ENCODE assay signal across 1 cellular context in genomic region chr17:21275579-21276339, GRCh38.
TF ChIP-seq lines count a peak whose summit lies in the region.

No MANE protein-coding gene starts in this region.

TF ChIP-seq in HEK293, 187 proteins besides CTCF, POLR2A, EP300 and RAD21 (continued from another document and continues in another):
- TF ChIP-seq, protein P1, sequence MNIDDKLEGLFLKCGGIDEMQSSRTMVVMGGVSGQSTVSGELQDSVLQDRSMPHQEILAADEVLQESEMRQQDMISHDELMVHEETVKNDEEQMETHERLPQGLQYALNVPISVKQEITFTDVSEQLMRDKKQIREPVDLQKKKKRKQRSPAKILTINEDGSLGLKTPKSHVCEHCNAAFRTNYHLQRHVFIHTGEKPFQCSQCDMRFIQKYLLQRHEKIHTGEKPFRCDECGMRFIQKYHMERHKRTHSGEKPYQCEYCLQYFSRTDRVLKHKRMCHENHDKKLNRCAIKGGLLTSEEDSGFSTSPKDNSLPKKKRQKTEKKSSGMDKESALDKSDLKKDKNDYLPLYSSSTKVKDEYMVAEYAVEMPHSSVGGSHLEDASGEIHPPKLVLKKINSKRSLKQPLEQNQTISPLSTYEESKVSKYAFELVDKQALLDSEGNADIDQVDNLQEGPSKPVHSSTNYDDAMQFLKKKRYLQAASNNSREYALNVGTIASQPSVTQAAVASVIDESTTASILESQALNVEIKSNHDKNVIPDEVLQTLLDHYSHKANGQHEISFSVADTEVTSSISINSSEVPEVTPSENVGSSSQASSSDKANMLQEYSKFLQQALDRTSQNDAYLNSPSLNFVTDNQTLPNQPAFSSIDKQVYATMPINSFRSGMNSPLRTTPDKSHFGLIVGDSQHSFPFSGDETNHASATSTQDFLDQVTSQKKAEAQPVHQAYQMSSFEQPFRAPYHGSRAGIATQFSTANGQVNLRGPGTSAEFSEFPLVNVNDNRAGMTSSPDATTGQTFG (tag by site-specific recombination; IDR thresholded peaks at IDR 0.05; ENCODE audit: borderline replicate concordance): no peak
- TF ChIP-seq ZNF501 (tag by site-specific recombination; IDR thresholded peaks at IDR 0.05) (peak; percentile 86), ZNF549 (tag by site-specific recombination; IDR thresholded peaks at IDR 0.05) (no peak), ZNF404 (tag by site-specific recombination; IDR thresholded peaks at IDR 0.05) (no peak), KLF1 (tag by site-specific recombination; IDR thresholded peaks at IDR 0.05) (peak; percentile 93), ZNF514 (tag by site-specific recombination; IDR thresholded peaks at IDR 0.05) (no peak), ZFP37 (tag by site-specific recombination; IDR thresholded peaks at IDR 0.05) (no peak), WT1 (tag by site-specific recombination; IDR thresholded peaks at IDR 0.05) (no peak), ZNF707 (tag by site-specific recombination; IDR thresholded peaks at IDR 0.05) (peak; percentile 94), ZNF76 (tag by site-specific recombination; IDR thresholded peaks at IDR 0.05; ENCODE audit: borderline replicate concordance, low read depth) (no peak), ZNF132 (tag by site-specific recombination; IDR thresholded peaks at IDR 0.05; ENCODE audit: borderline replicate concordance) (no peak), GFI1B (tag by site-specific recombination; IDR thresholded peaks at IDR 0.05) (no peak), ZNF423 (tag by site-specific recombination; IDR thresholded peaks at IDR 0.05) (no peak), ZNF324 (tag by site-specific recombination; IDR thresholded peaks at IDR 0.05) (no peak), ZNF701 (tag by site-specific recombination; IDR thresholded peaks at IDR 0.05) (no peak), PRDM10 (tag by site-specific recombination; IDR thresholded peaks at IDR 0.05) (no peak), MEIS1 (CRISPR knock-in tag; IDR thresholded peaks at IDR 0.05; ENCODE audit: borderline replicate concordance) (no peak), ZNF843 (tag by site-specific recombination; IDR thresholded peaks at IDR 0.05) (no peak; the same call in 1 of the 2 replicates), ZNF768 (tag by site-specific recombination; IDR thresholded peaks at IDR 0.05) (no peak), ZSCAN4 (tag by site-specific recombination; IDR thresholded peaks at IDR 0.05) (no peak), ZNF677 (tag by site-specific recombination; IDR thresholded peaks at IDR 0.05) (no peak), EGR2 (tag by site-specific recombination; IDR thresholded peaks at IDR 0.05; ENCODE audit: low read depth) (peak; percentile 39; the same call in 1 of the 2 replicates), KLF7 (tag by site-specific recombination; IDR thresholded peaks at IDR 0.05; ENCODE audit: borderline replicate concordance) (peak; percentile 32; the same call in 1 of the 2 replicates)
- TF ChIP-seq, protein P2, sequence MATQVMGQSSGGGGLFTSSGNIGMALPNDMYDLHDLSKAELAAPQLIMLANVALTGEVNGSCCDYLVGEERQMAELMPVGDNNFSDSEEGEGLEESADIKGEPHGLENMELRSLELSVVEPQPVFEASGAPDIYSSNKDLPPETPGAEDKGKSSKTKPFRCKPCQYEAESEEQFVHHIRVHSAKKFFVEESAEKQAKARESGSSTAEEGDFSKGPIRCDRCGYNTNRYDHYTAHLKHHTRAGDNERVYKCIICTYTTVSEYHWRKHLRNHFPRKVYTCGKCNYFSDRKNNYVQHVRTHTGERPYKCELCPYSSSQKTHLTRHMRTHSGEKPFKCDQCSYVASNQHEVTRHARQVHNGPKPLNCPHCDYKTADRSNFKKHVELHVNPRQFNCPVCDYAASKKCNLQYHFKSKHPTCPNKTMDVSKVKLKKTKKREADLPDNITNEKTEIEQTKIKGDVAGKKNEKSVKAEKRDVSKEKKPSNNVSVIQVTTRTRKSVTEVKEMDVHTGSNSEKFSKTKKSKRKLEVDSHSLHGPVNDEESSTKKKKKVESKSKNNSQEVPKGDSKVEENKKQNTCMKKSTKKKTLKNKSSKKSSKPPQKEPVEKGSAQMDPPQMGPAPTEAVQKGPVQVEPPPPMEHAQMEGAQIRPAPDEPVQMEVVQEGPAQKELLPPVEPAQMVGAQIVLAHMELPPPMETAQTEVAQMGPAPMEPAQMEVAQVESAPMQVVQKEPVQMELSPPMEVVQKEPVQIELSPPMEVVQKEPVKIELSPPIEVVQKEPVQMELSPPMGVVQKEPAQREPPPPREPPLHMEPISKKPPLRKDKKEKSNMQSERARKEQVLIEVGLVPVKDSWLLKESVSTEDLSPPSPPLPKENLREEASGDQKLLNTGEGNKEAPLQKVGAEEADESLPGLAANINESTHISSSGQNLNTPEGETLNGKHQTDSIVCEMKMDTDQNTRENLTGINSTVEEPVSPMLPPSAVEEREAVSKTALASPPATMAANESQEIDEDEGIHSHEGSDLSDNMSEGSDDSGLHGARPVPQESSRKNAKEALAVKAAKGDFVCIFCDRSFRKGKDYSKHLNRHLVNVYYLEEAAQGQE (tag by site-specific recombination; IDR thresholded peaks at IDR 0.05): no peak
- TF ChIP-seq, protein P3, sequence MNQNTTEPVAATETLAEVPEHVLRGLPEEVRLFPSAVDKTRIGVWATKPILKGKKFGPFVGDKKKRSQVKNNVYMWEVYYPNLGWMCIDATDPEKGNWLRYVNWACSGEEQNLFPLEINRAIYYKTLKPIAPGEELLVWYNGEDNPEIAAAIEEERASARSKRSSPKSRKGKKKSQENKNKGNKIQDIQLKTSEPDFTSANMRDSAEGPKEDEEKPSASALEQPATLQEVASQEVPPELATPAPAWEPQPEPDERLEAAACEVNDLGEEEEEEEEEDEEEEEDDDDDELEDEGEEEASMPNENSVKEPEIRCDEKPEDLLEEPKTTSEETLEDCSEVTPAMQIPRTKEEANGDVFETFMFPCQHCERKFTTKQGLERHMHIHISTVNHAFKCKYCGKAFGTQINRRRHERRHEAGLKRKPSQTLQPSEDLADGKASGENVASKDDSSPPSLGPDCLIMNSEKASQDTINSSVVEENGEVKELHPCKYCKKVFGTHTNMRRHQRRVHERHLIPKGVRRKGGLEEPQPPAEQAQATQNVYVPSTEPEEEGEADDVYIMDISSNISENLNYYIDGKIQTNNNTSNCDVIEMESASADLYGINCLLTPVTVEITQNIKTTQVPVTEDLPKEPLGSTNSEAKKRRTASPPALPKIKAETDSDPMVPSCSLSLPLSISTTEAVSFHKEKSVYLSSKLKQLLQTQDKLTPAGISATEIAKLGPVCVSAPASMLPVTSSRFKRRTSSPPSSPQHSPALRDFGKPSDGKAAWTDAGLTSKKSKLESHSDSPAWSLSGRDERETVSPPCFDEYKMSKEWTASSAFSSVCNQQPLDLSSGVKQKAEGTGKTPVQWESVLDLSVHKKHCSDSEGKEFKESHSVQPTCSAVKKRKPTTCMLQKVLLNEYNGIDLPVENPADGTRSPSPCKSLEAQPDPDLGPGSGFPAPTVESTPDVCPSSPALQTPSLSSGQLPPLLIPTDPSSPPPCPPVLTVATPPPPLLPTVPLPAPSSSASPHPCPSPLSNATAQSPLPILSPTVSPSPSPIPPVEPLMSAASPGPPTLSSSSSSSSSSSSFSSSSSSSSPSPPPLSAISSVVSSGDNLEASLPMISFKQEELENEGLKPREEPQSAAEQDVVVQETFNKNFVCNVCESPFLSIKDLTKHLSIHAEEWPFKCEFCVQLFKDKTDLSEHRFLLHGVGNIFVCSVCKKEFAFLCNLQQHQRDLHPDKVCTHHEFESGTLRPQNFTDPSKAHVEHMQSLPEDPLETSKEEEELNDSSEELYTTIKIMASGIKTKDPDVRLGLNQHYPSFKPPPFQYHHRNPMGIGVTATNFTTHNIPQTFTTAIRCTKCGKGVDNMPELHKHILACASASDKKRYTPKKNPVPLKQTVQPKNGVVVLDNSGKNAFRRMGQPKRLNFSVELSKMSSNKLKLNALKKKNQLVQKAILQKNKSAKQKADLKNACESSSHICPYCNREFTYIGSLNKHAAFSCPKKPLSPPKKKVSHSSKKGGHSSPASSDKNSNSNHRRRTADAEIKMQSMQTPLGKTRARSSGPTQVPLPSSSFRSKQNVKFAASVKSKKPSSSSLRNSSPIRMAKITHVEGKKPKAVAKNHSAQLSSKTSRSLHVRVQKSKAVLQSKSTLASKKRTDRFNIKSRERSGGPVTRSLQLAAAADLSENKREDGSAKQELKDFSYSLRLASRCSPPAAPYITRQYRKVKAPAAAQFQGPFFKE (tag by site-specific recombination; IDR thresholded peaks at IDR 0.05; ENCODE audit: borderline replicate concordance): no peak
- TF ChIP-seq, protein P4, sequence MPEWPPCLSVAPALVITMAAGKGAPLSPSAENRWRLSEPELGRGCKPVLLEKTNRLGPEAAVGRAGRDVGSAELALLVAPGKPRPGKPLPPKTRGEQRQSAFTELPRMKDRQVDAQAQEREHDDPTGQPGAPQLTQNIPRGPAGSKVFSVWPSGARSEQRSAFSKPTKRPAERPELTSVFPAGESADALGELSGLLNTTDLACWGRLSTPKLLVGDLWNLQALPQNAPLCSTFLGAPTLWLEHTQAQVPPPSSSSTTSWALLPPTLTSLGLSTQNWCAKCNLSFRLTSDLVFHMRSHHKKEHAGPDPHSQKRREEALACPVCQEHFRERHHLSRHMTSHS (tag by site-specific recombination; IDR thresholded peaks at IDR 0.05): no peak
- TF ChIP-seq, protein P5, sequence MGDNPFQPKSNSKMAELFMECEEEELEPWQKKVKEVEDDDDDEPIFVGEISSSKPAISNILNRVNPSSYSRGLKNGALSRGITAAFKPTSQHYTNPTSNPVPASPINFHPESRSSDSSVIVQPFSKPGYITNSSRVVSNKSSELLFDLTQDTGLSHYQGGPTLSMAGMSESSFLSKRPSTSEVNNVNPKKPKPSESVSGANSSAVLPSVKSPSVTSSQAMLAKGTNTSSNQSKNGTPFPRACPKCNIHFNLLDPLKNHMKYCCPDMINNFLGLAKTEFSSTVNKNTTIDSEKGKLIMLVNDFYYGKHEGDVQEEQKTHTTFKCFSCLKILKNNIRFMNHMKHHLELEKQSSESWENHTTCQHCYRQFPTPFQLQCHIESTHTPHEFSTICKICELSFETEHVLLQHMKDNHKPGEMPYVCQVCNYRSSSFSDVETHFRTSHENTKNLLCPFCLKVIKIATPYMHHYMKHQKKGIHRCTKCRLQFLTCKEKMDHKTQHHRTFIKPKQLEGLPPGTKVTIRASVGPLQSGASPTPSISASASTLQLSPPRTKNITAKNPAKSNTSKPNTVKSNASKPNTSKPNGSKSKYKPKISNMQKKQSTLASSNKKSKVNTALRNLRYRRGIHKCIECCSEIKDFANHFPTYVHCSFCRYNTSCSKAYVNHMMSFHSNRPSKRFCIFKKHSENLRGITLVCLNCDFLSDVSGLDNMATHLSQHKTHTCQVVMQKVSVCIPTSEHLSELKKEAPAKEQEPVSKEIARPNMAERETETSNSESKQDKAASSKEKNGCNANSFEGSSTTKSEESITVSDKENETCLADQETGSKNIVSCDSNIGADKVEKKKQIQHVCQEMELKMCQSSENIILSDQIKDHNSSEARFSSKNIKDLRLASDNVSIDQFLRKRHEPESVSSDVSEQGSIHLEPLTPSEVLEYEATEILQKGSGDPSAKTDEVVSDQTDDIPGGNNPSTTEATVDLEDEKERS (tag by site-specific recombination; IDR thresholded peaks at IDR 0.05): no peak
- TF ChIP-seq, protein P6, sequence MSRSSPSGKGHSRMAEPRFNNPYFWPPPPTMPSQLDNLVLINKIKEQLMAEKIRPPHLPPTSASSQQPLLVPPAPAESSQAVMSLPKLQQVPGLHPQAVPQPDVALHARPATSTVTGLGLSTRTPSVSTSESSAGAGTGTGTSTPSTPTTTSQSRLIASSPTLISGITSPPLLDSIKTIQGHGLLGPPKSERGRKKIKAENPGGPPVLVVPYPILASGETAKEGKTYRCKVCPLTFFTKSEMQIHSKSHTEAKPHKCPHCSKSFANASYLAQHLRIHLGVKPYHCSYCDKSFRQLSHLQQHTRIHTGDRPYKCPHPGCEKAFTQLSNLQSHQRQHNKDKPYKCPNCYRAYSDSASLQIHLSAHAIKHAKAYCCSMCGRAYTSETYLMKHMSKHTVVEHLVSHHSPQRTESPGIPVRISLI (tag by site-specific recombination; IDR thresholded peaks at IDR 0.05): no peak
- TF ChIP-seq, protein P7, sequence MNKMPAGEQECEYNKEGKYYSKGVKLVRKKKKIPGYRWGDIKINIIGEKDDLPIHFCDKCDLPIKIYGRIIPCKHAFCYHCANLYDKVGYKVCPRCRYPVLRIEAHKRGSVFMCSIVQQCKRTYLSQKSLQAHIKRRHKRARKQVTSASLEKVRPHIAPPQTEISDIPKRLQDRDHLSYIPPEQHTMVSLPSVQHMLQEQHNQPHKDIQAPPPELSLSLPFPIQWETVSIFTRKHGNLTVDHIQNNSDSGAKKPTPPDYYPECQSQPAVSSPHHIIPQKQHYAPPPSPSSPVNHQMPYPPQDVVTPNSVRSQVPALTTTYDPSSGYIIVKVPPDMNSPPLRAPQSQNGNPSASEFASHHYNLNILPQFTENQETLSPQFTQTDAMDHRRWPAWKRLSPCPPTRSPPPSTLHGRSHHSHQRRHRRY (tag by site-specific recombination; IDR thresholded peaks at IDR 0.05): no peak
